1 cellular context compared by ENCODE assay signal in the genomic region with DNA sequence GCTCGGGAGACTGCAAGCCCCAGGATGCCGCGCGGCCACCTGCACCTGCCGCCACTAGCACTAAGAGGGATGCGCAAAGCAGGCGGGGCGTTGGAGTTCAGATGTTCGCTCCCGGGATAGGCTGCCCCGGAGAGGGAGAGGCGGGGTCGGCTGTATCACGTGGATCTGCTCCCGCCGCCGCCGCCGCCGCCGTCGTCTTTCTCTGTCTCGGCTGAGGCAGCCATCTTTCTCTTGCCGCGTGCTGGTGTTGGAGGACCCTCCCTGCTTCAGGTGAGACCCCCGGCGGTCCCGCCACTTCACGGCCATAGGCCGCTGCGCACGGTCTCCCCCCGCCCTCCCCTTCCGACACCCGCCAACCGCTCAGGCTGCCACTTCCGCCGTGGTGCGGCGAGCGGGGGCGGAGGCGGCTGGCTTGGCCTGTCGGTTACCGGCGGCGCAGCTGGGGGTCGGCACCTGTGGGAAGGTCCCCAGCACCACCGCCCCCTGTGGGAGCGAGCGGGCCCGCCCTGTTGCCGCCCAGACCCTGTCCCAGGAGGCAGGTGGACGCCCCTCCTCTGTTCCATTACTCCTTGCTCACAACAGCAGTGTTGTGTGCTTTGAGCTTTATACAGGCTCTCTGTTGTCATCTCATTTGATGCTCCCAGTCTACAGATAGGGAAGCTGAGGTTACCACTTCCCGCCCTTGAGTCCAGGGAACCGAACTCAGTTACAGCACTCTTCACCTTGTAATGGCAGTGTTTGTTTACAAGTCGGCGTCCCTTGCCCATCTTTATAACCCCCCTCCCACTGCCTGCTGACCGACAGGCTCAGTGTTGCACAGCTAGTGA.
TF ChIP-seq lines count a peak whose summit lies in the region.

A gene (plus strand): TSS at position 186 of the 827 bp plus-strand sequence. CDS start 3,553 bp downstream, outside the sequence.

TF ChIP-seq in IMR-90, 13 proteins besides CTCF, POLR2A, EP300 and RAD21 (continued from another document):
- peak; percentile 64; the same call in 1 of the 2 replicates for TF ChIP-seq MXI1 (IDR thresholded peaks at IDR 0.05; ENCODE audit: borderline replicate concordance, low read depth, low read length)
- peak; percentile 80 for TF ChIP-seq RCOR1 (IDR thresholded peaks at IDR 0.05; ENCODE audit: insufficient replicate concordance, low read length)
- no peak for TF ChIP-seq CEBPB (IDR thresholded peaks at IDR 0.05; ENCODE audit: low read depth, low read length)
TF ChIP-seq in IMR-90: peak in this region for 4.
